10 cellular contexts compared by ENCODE assay signal in genomic region chr6:125979101-125979500, GRCh38.
"Had no signal": no experiment of that assay in that cellular context is flagged by ENCODE, and none has a peak within 500 bp of the region (broad histone marks: within the 10 kb centered on the region; RNA-seq: fewer than 3 reads in every experiment).

No MANE protein-coding gene starts in this region.

- H3K27ac Mint-ChIP-seq: GM23338, HFFc6 had no signal

- H3K4me3 ChIP-seq: GM23338, K562 had no signal

- H3K4me1 Mint-ChIP-seq: H9 had no signal

- H2AFZ ChIP-seq: GM23338 had no signal

- H3K9me3 Mint-ChIP-seq: GM23338, H9, HFFc6 had no signal

- FAIRE-seq: H1, H54, HTR-8/SVneo, K562 had no signal

- ATAC-seq: GM23338, K562 had no signal

- H3K4me3 Mint-ChIP-seq: GM23338, H9, HFFc6 had no signal

- H3K4me2 ChIP-seq: GM23338 had no signal

- DNase-seq: H9, HCEC 1CT, HFFc6, IMR-90, KG1 had no signal
